Comparison of ENCODE assay signal across 8 cellular contexts in genomic region chr3:50227390-50228183, GRCh38. TPM values are rescaled to one million over a fixed set of nuclear protein-coding genes. Genes with fewer than 3 reads are reported as not detected.
DNase-seq lines count a peak whose midpoint lies in the region; ATAC-seq, FAIRE-seq and TF ChIP-seq lines count a peak whose summit lies in the region.

No MANE protein-coding gene starts in this region.

- peak; percentile 93 for FAIRE-seq in GM12892 (lab: Jason Lieb, UNC)

- H3K27me3 ChIP-seq in adrenal gland: no peaks in the 10 kb centered on the region
- no peaks in the 10 kb centered on the region for H3K27me3 ChIP-seq in uterus

- H3K27ac ChIP-seq in adrenal gland: peak overlapping the region in 3 of 5 donors; percentile 6 to 49 (median 48)
- H3K27ac ChIP-seq in uterus: peak overlapping the region; percentile 78 to 82

- TF ChIP-seq POLR2A in GM12892 (IDR thresholded peaks at IDR 0.05; ENCODE audit: low read depth, low read length): peak; percentile 75
- TF ChIP-seq POLR2A in adrenal gland (IDR thresholded peaks at IDR 0.05): peak in 1 of 2 donors; percentile 25
- peak; percentile 37 to 51 for TF ChIP-seq POLR2A in uterus (IDR thresholded peaks at IDR 0.05)

- H3K9me3 ChIP-seq in adrenal gland (replicated peaks in 1 of 3): no peaks in the 10 kb centered on the region
- no peaks in the 10 kb centered on the region for H3K9me3 ChIP-seq in uterus

- H3K36me3 ChIP-seq in adrenal gland (replicated peaks in 1 of 2): no peaks in the 10 kb centered on the region
- no peaks in the 10 kb centered on the region for H3K36me3 ChIP-seq in uterus

- intact Hi-C loops in adrenal gland (cut with DNase I) (loop anchor here (1.0 to 5.0 kb wide), 4 partner anchors 19 to 45 kb away; no protein-coding TSS in a partner anchor), left ventricle myocardium superior (cut with micrococcal nuclease) (loop anchor here (5.0 kb wide), 1 partner anchor 35 kb away; the partner anchor contains the start of gene GNAT1), uterus (cut with DNase I; ENCODE audit: low total_unique reads) (loop anchor here (5.0 kb wide), 2 partner anchors 35 to 45 kb away; partner anchors contain the start of gene GNAT1)

- WGBS in adrenal gland, 4 donors: 1 to 4% (median 2%) methylated on average over 20 to 51 of the region's 51 CpGs

- DNase-seq in GM12892 (ENCODE audit: insufficient read length) (peak; percentile 99), NCI-H1436 treated with DMSO at 0.1 percent for 48 hours (lab: John Stamatoyannopoulos, UW) (peak; percentile 56), SW480 (ENCODE audit: low spot score) (peak; percentile 92), adrenal gland (peak; percentile 87 to 91 (median 90)), left ventricle myocardium superior (peak; percentile 97), pulmonary artery endothelial cell (ENCODE audit: low read depth, low spot score) (peak; percentile 22), uterus (peak; percentile 89 to 93)

- TF ChIP-seq CTCF in adrenal gland (IDR thresholded peaks at IDR 0.05) (peak; percentile 47 to 93 (median 76)), uterus (IDR thresholded peaks at IDR 0.05) (peak; percentile 85 to 98 (median 96))

- peaks cover 0 to 16% of the 10 kb centered on the region in 2 donors for H3K4me1 ChIP-seq in adrenal gland (replicated peaks in 1 of 2)
- no peaks in the 10 kb centered on the region for H3K4me1 ChIP-seq in uterus

- ATAC-seq in HG02840 (IDR thresholded peaks at IDR 0.05; ENCODE audit: low FRiP score, unreplicated experiment) (peak; percentile 69), left ventricle myocardium superior (peak; percentile 92)

- peak overlapping the region; percentile 32 to 82 (median 66) for H3K4me3 ChIP-seq in adrenal gland
- peak overlapping the region; percentile 35 to 60 for H3K4me3 ChIP-seq in uterus

RNA-seq across cellular contexts. Expression of gene GNAI2, which starts 8.4 kb away (rescaled TPM):
- 116 TPM for polyA plus RNA-seq in GM12892 (2012; ENCODE audit: missing spikeins)
- total RNA-seq in adrenal gland: 100 to 1,000 TPM; 109 to 275 (median 206) TPM
- polyA plus RNA-seq in adrenal gland: 100 to 1,000 TPM; 133 to 163 (median 157) TPM
- 137 TPM for total RNA-seq in left ventricle myocardium superior
- 597 and 651 TPM in 2 replicates for total RNA-seq in pulmonary artery endothelial cell
- 100 to 1,000 TPM; 123 to 325 (median 173) TPM for total RNA-seq in uterus

RNA-seq across cellular contexts. Expression of gene SLC38A3, which starts 22.5 kb away (rescaled TPM):
- polyA plus RNA-seq in GM12892 (2012; ENCODE audit: missing spikeins): not detected
- total RNA-seq in adrenal gland (10 to 100 TPM in 1 of 8 donors, under 1 TPM in 5, not detected in 2; 0.07 to 48.8 (median 0.43) TPM), left ventricle myocardium superior (10.4 TPM), pulmonary artery endothelial cell (0.07 TPM in 1 of 2 replicates, not detected in the other), uterus (1 to 10 TPM in 1 of 4 donors, under 1 TPM in 1, not detected in 2; 0.69 to 4.1 TPM)
- polyA plus RNA-seq in adrenal gland: under 1 TPM; 0.05 to 0.30 (median 0.08) TPM

RNA-seq across cellular contexts. Expression of gene GNAT1, which starts 36.2 kb away (rescaled TPM):
- polyA plus RNA-seq in GM12892 (2012; ENCODE audit: missing spikeins): not detected
- total RNA-seq in adrenal gland (not detected), left ventricle myocardium superior (not detected), pulmonary artery endothelial cell (under 0.01 TPM in 1 of 2 replicates, not detected in the other), uterus (not detected)
- polyA plus RNA-seq in adrenal gland: not detected

RNA-seq across cellular contexts. Expression of gene SEMA3B, which starts 41.4 kb away (rescaled TPM):
- polyA plus RNA-seq in GM12892 (2012; ENCODE audit: missing spikeins): 0.30 TPM
- 100 to 1,000 TPM in 7 of 8 donors, 10 to 100 TPM in 1; 81.7 to 468 (median 224) TPM for total RNA-seq in adrenal gland
- 100 to 1,000 TPM; 159 to 496 (median 451) TPM for polyA plus RNA-seq in adrenal gland
- total RNA-seq in left ventricle myocardium superior: 20.6 TPM
- total RNA-seq in pulmonary artery endothelial cell: 0.53 and 0.66 TPM in 2 replicates
- 100 to 1,000 TPM in 1 of 4 donors, 10 to 100 TPM in 3; 24.1 to 113 (median 77.2) TPM for total RNA-seq in uterus

RNA-seq across cellular contexts. Expression of gene LSMEM2, which starts 51.3 kb away (rescaled TPM):
- 0.25 TPM for polyA plus RNA-seq in GM12892 (2012; ENCODE audit: missing spikeins)
- under 1 TPM in 3 of 8 donors, not detected in 5; 0.36 to 0.76 (median 0.60) TPM for total RNA-seq in adrenal gland
- polyA plus RNA-seq in adrenal gland: under 1 TPM; 0.09 to 0.64 (median 0.47) TPM
- total RNA-seq in left ventricle myocardium superior: 31.6 TPM
- not detected in 2 replicates for total RNA-seq in pulmonary artery endothelial cell
- total RNA-seq in uterus: 1 to 10 TPM in 1 of 4 donors, under 1 TPM in 1, not detected in 2; 0.90 to 1.5 TPM

Comparison
In these comparisons a context has a peak if more than half of its experiments do, and no peak if none do; other contexts are left out.
1. Peak in every context shown above with its lines: DNase-seq, ATAC-seq, H3K4me3 ChIP-seq and H3K27ac ChIP-seq.
2. DNase-seq: peak in every context shown above with its lines; median percentile 99 in GM12892; 97 in left ventricle myocardium superior; 92 in SW480; 91 in uterus; 90 in adrenal gland; 56 in NCI-H1436 treated with DMSO at 0.1 percent for 48 hours; 22 in pulmonary artery endothelial cell.